Comparison of ENCODE assay signal across 11 cellular contexts in the genomic region with DNA sequence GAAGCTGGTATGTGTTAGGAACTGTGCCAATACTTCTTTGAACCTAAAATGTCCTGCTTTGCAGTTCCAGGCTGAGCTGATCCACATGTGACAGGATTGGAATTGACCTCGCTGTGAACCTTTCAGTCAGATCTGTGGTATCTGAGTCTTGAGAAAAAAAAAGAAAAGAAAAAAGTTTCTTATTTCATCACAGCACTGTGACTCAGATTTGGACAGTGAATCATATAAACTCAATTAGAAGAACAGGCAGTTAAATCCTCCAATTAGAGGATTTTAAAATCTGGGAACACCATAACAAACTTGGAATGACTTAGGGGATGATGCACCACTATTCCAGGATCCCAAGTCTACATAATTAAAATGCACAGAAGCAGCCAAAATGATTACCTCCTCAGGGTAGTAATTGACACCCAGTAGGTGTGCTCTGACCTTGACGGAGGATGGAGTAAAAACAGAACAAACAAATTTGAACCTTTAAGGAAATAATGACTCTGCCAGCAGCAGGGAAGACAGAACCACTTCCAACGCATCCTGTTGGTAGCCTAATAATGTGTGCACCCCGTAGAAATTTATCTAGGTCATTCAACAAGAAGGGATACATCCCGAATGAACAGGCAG. TPM values are rescaled to one million over a fixed set of nuclear protein-coding genes. Genes with fewer than 3 reads are reported as not detected.
DNase-seq lines count a peak whose midpoint lies in the region; ATAC-seq and TF ChIP-seq lines count a peak whose summit lies in the region.
"Had no signal": no experiment of that assay in that cellular context is flagged by ENCODE, and none has a peak within 500 bp of the region (broad histone marks: within the 10 kb centered on the region; RNA-seq: fewer than 3 reads in every experiment).

No MANE protein-coding gene starts in this region.

- H3K4me1 ChIP-seq in heart left ventricle (peaks cover 0 to 21% (median 0%) of the 10 kb centered on the region in 12 donors), upper lobe of right lung (peaks cover 12% of the 10 kb centered on the region)

- no peaks in the 10 kb centered on the region for H3K36me3 ChIP-seq in heart left ventricle
- no peaks in the 10 kb centered on the region for H3K36me3 ChIP-seq in upper lobe of right lung

- H3K9me3 ChIP-seq in heart left ventricle = no peaks in the 10 kb centered on the region
- H3K9me3 ChIP-seq in upper lobe of right lung = no peaks in the 10 kb centered on the region

- H3K4me3 Mint-ChIP-seq in activated naive CD4-positive, alpha-beta T cell treated with anti-CD3 and anti-CD28 coated beads for 36 hours = no peak overlapping the region
- no peak overlapping the region for H3K4me3 Mint-ChIP-seq in activated T-helper 17 cell treated with anti-CD3 and anti-CD28 coated beads, Interleukin-2, amount 50 U/mL, for 72 hours
- no peak overlapping the region for H3K4me3 Mint-ChIP-seq in T-helper 2 cell treated with Interferon-gamma antibody and Interleukin-4, amounts not matched to agents 5 μg/mL and 100 μg/mL, for 36 hours
- H3K4me3 Mint-ChIP-seq: stimulated activated memory B cell treated with anti-CD40 and anti-IgM and Interleukin-4, amounts not matched to agents 10 μg/mL and 1 μg/mL and 100 μg/mL, for 72 hours had no signal

- WGBS in heart left ventricle, 4 donors = 38 to 67% (median 59%) methylated on average over 5 of the region's 5 CpGs

- H3K27ac ChIP-seq in heart left ventricle = no peak overlapping the region
- H3K27ac ChIP-seq in upper lobe of right lung = no peak overlapping the region
- H3K27ac ChIP-seq: C4-2B had no signal

- TF ChIP-seq POLR2A in heart left ventricle (IDR thresholded peaks at IDR 0.05) = no peak

- TF ChIP-seq CTCF in heart left ventricle (IDR thresholded peaks at IDR 0.05) (no peak), upper lobe of right lung (IDR thresholded peaks at IDR 0.05) (no peak)

- DNase-seq in activated naive CD4-positive, alpha-beta T cell treated with anti-CD3 and anti-CD28 coated beads for 36 hours = peak; percentile 32
- DNase-seq in activated naive CD4-positive, alpha-beta T cell (lab: John Stamatoyannopoulos, UW) = no peak
- DNase-seq in heart left ventricle (peak in 1 of 5 donors; percentile 37), upper lobe of right lung (no peak), KG1 (lab: John Stamatoyannopoulos, UW) (no peak)
- no peak for DNase-seq in T-helper 2 cell treated with Interferon-gamma antibody and Interleukin-4, amounts not matched to agents 5 μg/mL and 100 μg/mL, for 36 hours (ENCODE audit: low spot score)
- DNase-seq: cortex of kidney had no signal

- no peak overlapping the region for H3K27ac Mint-ChIP-seq in activated naive CD4-positive, alpha-beta T cell treated with anti-CD3 and anti-CD28 coated beads for 36 hours
- H3K27ac Mint-ChIP-seq in activated T-helper 17 cell treated with anti-CD3 and anti-CD28 coated beads, Interleukin-2, amount 50 U/mL, for 72 hours = no peak overlapping the region
- H3K27ac Mint-ChIP-seq in T-helper 2 cell treated with Interferon-gamma antibody and Interleukin-4, amounts not matched to agents 5 μg/mL and 100 μg/mL, for 36 hours = no peak overlapping the region
- H3K27ac Mint-ChIP-seq: stimulated activated memory B cell treated with anti-CD40 and anti-IgM and Interleukin-4, amounts not matched to agents 10 μg/mL and 1 μg/mL and 100 μg/mL, for 72 hours had no signal

- peaks cover 12% of the 10 kb centered on the region for H3K4me1 Mint-ChIP-seq in activated naive CD4-positive, alpha-beta T cell treated with anti-CD3 and anti-CD28 coated beads for 36 hours (ENCODE audit: low read depth)
- H3K4me1 Mint-ChIP-seq in activated T-helper 17 cell treated with anti-CD3 and anti-CD28 coated beads, Interleukin-2, amount 50 U/mL, for 72 hours = no peaks in the 10 kb centered on the region
- H3K4me1 Mint-ChIP-seq in T-helper 2 cell treated with Interferon-gamma antibody and Interleukin-4, amounts not matched to agents 5 μg/mL and 100 μg/mL, for 36 hours (ENCODE audit: low read depth) = no peaks in the 10 kb centered on the region
- H3K4me1 Mint-ChIP-seq: stimulated activated memory B cell treated with anti-CD40 and anti-IgM and Interleukin-4, amounts not matched to agents 10 μg/mL and 1 μg/mL and 100 μg/mL, for 72 hours had no signal

- peaks cover 9% of the 10 kb centered on the region for H3K27me3 Mint-ChIP-seq in activated naive CD4-positive, alpha-beta T cell treated with anti-CD3 and anti-CD28 coated beads for 36 hours (ENCODE audit: low read depth)
- peaks cover 7% of the 10 kb centered on the region for H3K27me3 Mint-ChIP-seq in activated T-helper 17 cell treated with anti-CD3 and anti-CD28 coated beads, Interleukin-2, amount 50 U/mL, for 72 hours
- peaks cover 3% of the 10 kb centered on the region for H3K27me3 Mint-ChIP-seq in T-helper 2 cell treated with Interferon-gamma antibody and Interleukin-4, amounts not matched to agents 5 μg/mL and 100 μg/mL, for 36 hours (ENCODE audit: low read depth)
- H3K27me3 Mint-ChIP-seq: stimulated activated memory B cell treated with anti-CD40 and anti-IgM and Interleukin-4, amounts not matched to agents 10 μg/mL and 1 μg/mL and 100 μg/mL, for 72 hours had no signal

- H3K27me3 ChIP-seq in heart left ventricle (no peaks in the 10 kb centered on the region), upper lobe of right lung (no peaks in the 10 kb centered on the region)

- no peaks in the 10 kb centered on the region for H3K9me3 Mint-ChIP-seq in activated naive CD4-positive, alpha-beta T cell treated with anti-CD3 and anti-CD28 coated beads for 36 hours
- H3K9me3 Mint-ChIP-seq in activated T-helper 17 cell treated with anti-CD3 and anti-CD28 coated beads, Interleukin-2, amount 50 U/mL, for 72 hours = no peaks in the 10 kb centered on the region
- no peaks in the 10 kb centered on the region for H3K9me3 Mint-ChIP-seq in T-helper 2 cell treated with Interferon-gamma antibody and Interleukin-4, amounts not matched to agents 5 μg/mL and 100 μg/mL, for 36 hours
- H3K9me3 Mint-ChIP-seq: stimulated activated memory B cell treated with anti-CD40 and anti-IgM and Interleukin-4, amounts not matched to agents 10 μg/mL and 1 μg/mL and 100 μg/mL, for 72 hours had no signal

- H3K4me3 ChIP-seq in heart left ventricle = no peak overlapping the region
- no peak overlapping the region for H3K4me3 ChIP-seq in upper lobe of right lung

- CTCF ChIA-PET in activated naive CD4-positive, alpha-beta T cell treated with anti-CD3 and anti-CD28 coated beads for 36 hours (lab: Charles Lee) = no interaction called here

- peak; percentile 56 for ATAC-seq in activated T-helper 17 cell treated with anti-CD3 and anti-CD28 coated beads, Interleukin-2, amount 50 U/mL, for 72 hours (replicated peaks)
- peak in 3 of 4 donors; percentile 48 to 89 (median 64) for ATAC-seq in heart left ventricle
- peak; percentile 28 for ATAC-seq in upper lobe of right lung
- ATAC-seq in GM18519 (IDR thresholded peaks at IDR 0.05; ENCODE audit: low FRiP score, unreplicated experiment) = no peak

- intact Hi-C loops in activated naive CD4-positive, alpha-beta T cell treated with anti-CD3 and anti-CD28 coated beads for 36 hours (cut with micrococcal nuclease) = loop anchor here (1.0 to 2.0 kb wide), 3 partner anchors 23 to 86 kb away; no protein-coding TSS in a partner anchor
- intact Hi-C loops in heart left ventricle (cut with DNase I) (no loop called here), upper lobe of right lung (cut with DNase I) (no loop called here)

- H3K36me3 Mint-ChIP-seq in activated naive CD4-positive, alpha-beta T cell treated with anti-CD3 and anti-CD28 coated beads for 36 hours (ENCODE audit: low read depth) = no peaks in the 10 kb centered on the region
- H3K36me3 Mint-ChIP-seq in activated T-helper 17 cell treated with anti-CD3 and anti-CD28 coated beads, Interleukin-2, amount 50 U/mL, for 72 hours (ENCODE audit: low read depth) = no peaks in the 10 kb centered on the region
- no peaks in the 10 kb centered on the region for H3K36me3 Mint-ChIP-seq in T-helper 2 cell treated with Interferon-gamma antibody and Interleukin-4, amounts not matched to agents 5 μg/mL and 100 μg/mL, for 36 hours (ENCODE audit: low read depth)
- H3K36me3 Mint-ChIP-seq: stimulated activated memory B cell treated with anti-CD40 and anti-IgM and Interleukin-4, amounts not matched to agents 10 μg/mL and 1 μg/mL and 100 μg/mL, for 72 hours had no signal

RNA-seq across cellular contexts. Expression of a gene that starts 57.8 kb away (rescaled TPM):
- 1 to 10 TPM; 5.8 to 6.7 TPM for total RNA-seq in activated naive CD4-positive, alpha-beta T cell treated with anti-CD3 and anti-CD28 coated beads for 36 hours
- 1 to 10 TPM in 1 of 2 donors, under 1 TPM in 1; 0.41 to 3.3 TPM for total RNA-seq in activated T-helper 17 cell treated with anti-CD3 and anti-CD28 coated beads, Interleukin-2, amount 50 U/mL, for 72 hours
- total RNA-seq in heart left ventricle (10 to 100 TPM in 6 of 9 donors, 1 to 10 TPM in 3; 3.5 to 34.3 (median 10.7) TPM), upper lobe of right lung (79.6 TPM)
- polyA plus RNA-seq in heart left ventricle = 10 to 100 TPM in 1 of 2 donors, 1 to 10 TPM in 1; 1.7 to 12.0 TPM
